13 cellular contexts compared by ENCODE assay signal in genomic region chr2:207472343-207473202, GRCh38. TPM values are rescaled to one million over a fixed set of nuclear protein-coding genes. Genes with fewer than 3 reads are reported as not detected.
DNase-seq lines count a peak whose midpoint lies in the region; ATAC-seq and TF ChIP-seq lines count a peak whose summit lies in the region.
"Had no signal": no experiment of that assay in that cellular context is flagged by ENCODE, and none has a peak within 500 bp of the region (broad histone marks: within the 10 kb centered on the region; RNA-seq: fewer than 3 reads in every experiment).

No MANE protein-coding gene starts in this region.

- peak overlapping the region in 51 of 59 donors; percentile 1 to 57 (median 32) for H3K4me3 ChIP-seq in dorsolateral prefrontal cortex
- H3K4me3 ChIP-seq in prostate gland, result no peak overlapping the region
- H3K4me3 ChIP-seq: cardiac muscle cell, HAP-1, mucosa of descending colon had no signal

- H3K9me3 ChIP-seq in prostate gland, result no peaks in the 10 kb centered on the region
- H3K9me3 ChIP-seq: HAP-1, mucosa of descending colon had no signal

- peak overlapping the region in 52 of 59 donors; percentile 0 to 86 (median 62) for H3K27ac ChIP-seq in dorsolateral prefrontal cortex
- no peak overlapping the region for H3K27ac ChIP-seq in prostate gland
- H3K27ac ChIP-seq: cardiac muscle cell had no signal

- 81% methylated on average over 14 of the region's 14 CpGs for WGBS in prostate gland

- H3K27me3 Mint-ChIP-seq in memory B cell, result no peaks in the 10 kb centered on the region

- no peaks in the 10 kb centered on the region for H3K27me3 ChIP-seq in dorsolateral prefrontal cortex
- no peaks in the 10 kb centered on the region for H3K27me3 ChIP-seq in prostate gland (replicated peaks; ENCODE audit: insufficient read depth)
- H3K27me3 ChIP-seq: cardiac muscle cell had no signal

- H3K4me3 Mint-ChIP-seq in memory B cell, result no peak overlapping the region

- TF ChIP-seq CTCF in dorsolateral prefrontal cortex (IDR thresholded peaks at IDR 0.05 in 54 of 56, conservative IDR thresholded peaks at IDR 0.05 in 2 of 56; ENCODE audit: low read depth in 1 of 56, partially characterized antibody in 56 of 56), result no peak
- TF ChIP-seq CTCF in prostate gland (IDR thresholded peaks at IDR 0.05), result no peak

- H3K36me3 ChIP-seq in prostate gland, result no peaks in the 10 kb centered on the region
- H3K36me3 ChIP-seq: cardiac muscle cell, HAP-1 had no signal

- ATAC-seq in memory B cell (ENCODE audit: low read depth), result no peak

- DNase-seq in NCI-H510A treated with DMSO at 0.1 percent for 48 hours (lab: John Stamatoyannopoulos, UW) (peak; percentile 64), NCI-H510A (lab: John Stamatoyannopoulos, UW) (no peak), dorsolateral prefrontal cortex (no peak), memory B cell (ENCODE audit: low spot score in 2 of 2) (no peak), stromal cell of bone marrow (ENCODE audit: low read depth) (peak; percentile 40), NCI-H524 treated with DMSO at 0.1 percent for 48 hours (lab: John Stamatoyannopoulos, UW) (no peak), prostate gland (ENCODE audit: low spot score) (no peak)
- DNase-seq in activated CD8-positive, alpha-beta memory T cell treated with anti-CD3 and anti-CD28 coated beads, Interleukin-2, amount 50 U/mL, for 4 hours, result no peak
- DNase-seq: activated CD8-positive, alpha-beta memory T cell treated with anti-CD3 and anti-CD28 coated beads, Interleukin-2, amount 50 U/mL, for 48 hours; stimulated activated naive CD8-positive, alpha-beta T cell treated with anti-CD3 and anti-CD28 coated beads, Interleukin-15, Interleukin-2, amounts not matched to agents 100 U/mL and 50 U/mL, for 24 hours had no signal

- no peaks in the 10 kb centered on the region for H3K36me3 Mint-ChIP-seq in memory B cell

- intact Hi-C loops in dorsolateral prefrontal cortex (cut with DNase I), result loop anchor here (1.0 to 10.0 kb wide), 7 partner anchors 306 to 778 kb away; no protein-coding TSS in a partner anchor
- intact Hi-C loops in prostate gland (cut with DNase I), result loop anchor here (5.0 kb wide), 1 partner anchor 310 kb away; no protein-coding TSS in a partner anchor

- peaks cover 3% of the 10 kb centered on the region for H3K4me1 Mint-ChIP-seq in memory B cell

- H3K4me1 ChIP-seq in prostate gland (replicated peaks), result no peaks in the 10 kb centered on the region
- H3K4me1 ChIP-seq: HAP-1 had no signal

- H3K9me3 Mint-ChIP-seq in memory B cell, result no peaks in the 10 kb centered on the region

- no peak for TF ChIP-seq POLR2A in prostate gland (IDR thresholded peaks at IDR 0.05)

- H3K27ac Mint-ChIP-seq in memory B cell, result peak overlapping the region; percentile 24

RNA-seq across cellular contexts. Expression of gene CREB1, which starts 57.2 kb away (rescaled TPM):
- 100 to 1,000 TPM in 3 of 120 experiments, 10 to 100 TPM in 117; 52.8 to 106 (median 74.6) TPM for total RNA-seq in dorsolateral prefrontal cortex
- 10 to 100 TPM; 44.0 to 47.1 TPM for total RNA-seq in prostate gland

Comparison
In these comparisons a context has a peak if more than half of its experiments do, and no peak if none do; other contexts are left out.
1. DNase-seq: peak in NCI-H510A treated with DMSO at 0.1 percent for 48 hours (single experiment) and stromal cell of bone marrow (single experiment); none in NCI-H510A (single experiment), dorsolateral prefrontal cortex (0 of 10), memory B cell (0 of 2), activated CD8-positive, alpha-beta memory T cell treated with anti-CD3 and anti-CD28 coated beads, Interleukin-2, amount 50 U/mL, for 4 hours (single experiment), NCI-H524 treated with DMSO at 0.1 percent for 48 hours (single experiment) and prostate gland (single experiment).
2. H3K27ac ChIP-seq: peak in dorsolateral prefrontal cortex (52 of 59); none in prostate gland (0 of 2).
3. H3K4me3 ChIP-seq: peak in dorsolateral prefrontal cortex (51 of 59); none in prostate gland (0 of 2).